ENCODE assay signal across 16 cellular contexts in the genomic region with DNA sequence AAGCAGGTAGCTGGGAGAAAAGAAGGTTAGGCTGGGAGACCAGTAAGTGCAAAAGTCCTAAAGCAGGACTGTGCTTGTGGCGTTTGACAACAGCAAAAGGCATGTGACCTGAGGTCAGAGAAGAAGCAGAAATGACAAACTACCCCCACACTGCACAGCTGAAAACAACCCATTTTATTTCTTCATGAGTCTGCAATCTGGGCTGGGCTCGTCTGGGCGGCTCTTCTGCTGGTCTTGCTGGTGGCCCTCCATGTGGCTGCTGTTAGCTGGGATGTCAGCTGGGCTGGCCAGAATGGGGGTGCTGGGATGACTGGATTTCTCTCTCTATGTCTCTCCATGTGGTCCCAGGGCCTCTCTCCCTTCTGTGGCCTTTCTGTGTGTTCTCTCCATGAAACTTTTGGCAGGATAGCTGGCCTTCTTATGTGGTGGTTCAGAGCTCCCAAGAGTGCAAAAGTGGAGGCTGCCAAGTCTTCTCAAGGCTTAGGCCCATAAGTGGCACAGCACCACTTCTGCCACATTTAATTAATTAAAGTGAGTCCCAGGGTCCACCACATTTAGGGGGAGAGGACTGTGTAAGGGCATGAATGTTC.
"Had no signal": no experiment of that assay in that cellular context is flagged by ENCODE, and none has a peak within 500 bp of the region (broad histone marks: within the 10 kb centered on the region; RNA-seq: fewer than 3 reads in every experiment).

No MANE protein-coding gene starts in this region.

- H3K27me3 ChIP-seq: brain microvascular endothelial cell, neural progenitor cell, tibial nerve had no signal

- H3K27ac ChIP-seq: brain microvascular endothelial cell, gastroesophageal sphincter, neural progenitor cell, tibial nerve, WERI-Rb-1 had no signal

- DNase-seq: activated CD8-positive, alpha-beta memory T cell treated with anti-CD3 and anti-CD28 coated beads, Interleukin-2, amount 50 U/mL, for 4 hours; activated T-cell treated with anti-CD3 and anti-CD28 coated beads, Interleukin-2, amount 50 U/mL, for 24 hours; aorta; brain microvascular endothelial cell; effector memory CD8-positive, alpha-beta T cell; head of caudate nucleus; hypothalamus; left colon; mucosa of descending colon; naive B cell; stimulated activated CD4-positive, alpha-beta T cell treated with anti-CD3 and anti-CD28 coated beads, Interleukin-1b, Interleukin-23, amount 100 ng/mL, for 48 hours; T-cell; WERI-Rb-1 had no signal

- H3K4me1 ChIP-seq: neural progenitor cell had no signal

- H3K36me3 ChIP-seq: brain microvascular endothelial cell, gastroesophageal sphincter, neural progenitor cell, tibial nerve, WERI-Rb-1 had no signal

- H3K9me3 ChIP-seq: mucosa of descending colon had no signal

- H3K4me3 ChIP-seq: gastroesophageal sphincter, mucosa of descending colon, neural progenitor cell, tibial nerve had no signal
